ENCODE assay signal across 8 cellular contexts in genomic region chr9:136671646-136672430, GRCh38.
DNase-seq lines count a peak whose midpoint lies in the region; ATAC-seq and TF ChIP-seq lines count a peak whose summit lies in the region.

No MANE protein-coding gene starts in this region.

- no peaks in the 10 kb centered on the region for H3K4me1 ChIP-seq in HEK293 (ENCODE audit: control insufficient read depth, insufficient read depth, low read length)
- H3K4me1 ChIP-seq in effector memory CD4-positive, alpha-beta T cell (ENCODE audit: control insufficient read depth, insufficient read depth, low read length, poor library complexity, severe bottlenecking), result no peaks in the 10 kb centered on the region

- H3K4me3 ChIP-seq in HEK293 (ENCODE audit: low read depth, low read length), result no peak overlapping the region
- H3K4me3 ChIP-seq in epithelial cell of esophagus (ENCODE audit: low read length), result no peak overlapping the region
- H3K4me3 ChIP-seq in effector memory CD4-positive, alpha-beta T cell (ENCODE audit: insufficient read depth, low read depth, low read length, poor library complexity, severe bottlenecking), result no peak overlapping the region

- peaks cover 0 to 21% of the 10 kb centered on the region in 2 experiments; a peak in 1 of 3 replicates for H3K36me3 ChIP-seq in HEK293 (ENCODE audit: control insufficient read depth in 2 of 2, insufficient read depth in 1 of 2, low read length in 2 of 2)
- peaks cover 7% of the 10 kb centered on the region for H3K36me3 ChIP-seq in effector memory CD4-positive, alpha-beta T cell (ENCODE audit: control insufficient read depth, insufficient read depth, low read length)

- DNase-seq in AG09319 (ENCODE audit: extremely low read depth, low read depth), result no peak
- DNase-seq in activated CD4-positive, alpha-beta T cell treated with anti-CD3 and anti-CD28 coated beads for 48 hours, result peak; percentile 62
- no peak for DNase-seq in epithelial cell of esophagus (ENCODE audit: low read depth)
- peak; percentile 76 for DNase-seq in retina
- no peak for DNase-seq in effector memory CD4-positive, alpha-beta T cell
- no peak for DNase-seq in NCI-H446 (lab: John Stamatoyannopoulos, UW)

- CTCF ChIA-PET in HEK293 (lab: Yijun Ruan, JAX), result interaction anchor here (0.5 to 3.4 kb wide), 36 partner anchors 10 to 1025 kb away, joined by 3 to 60 read pairs (median 5); partner anchors contain the start of gene AGPAT2

- peaks cover under 1% of the 10 kb centered on the region for H3K27me3 ChIP-seq in effector memory CD4-positive, alpha-beta T cell (replicated peaks; ENCODE audit: control insufficient read depth, insufficient read depth, low read length, poor library complexity, severe bottlenecking)

- H3K9me3 ChIP-seq in HEK293 (ENCODE audit: control insufficient read depth, insufficient read depth, low read depth, low read length), result no peaks in the 10 kb centered on the region
- H3K9me3 ChIP-seq in effector memory CD4-positive, alpha-beta T cell (ENCODE audit: control insufficient read depth, low read length), result no peaks in the 10 kb centered on the region

- TF ChIP-seq CTCF in AG09319 (IDR thresholded peaks at IDR 0.05; ENCODE audit: low read depth, low read length) (peak; percentile 84), HEK293 (tag by site-specific recombination; IDR thresholded peaks at IDR 0.05) (peak; percentile 88), epithelial cell of esophagus (IDR thresholded peaks at IDR 0.05; ENCODE audit: insufficient read depth, low read depth, low read length, missing control alignments) (peak; percentile 77)

- ATAC-seq in HG03571 (IDR thresholded peaks at IDR 0.05; ENCODE audit: unreplicated experiment), result no peak

- POLR2A ChIA-PET in HEK293 (lab: Yijun Ruan, JAX), result interaction anchor here (0.6 to 2.5 kb wide), 11 partner anchors 8 to 529 kb away, joined by 3 to 18 read pairs (median 4); partner anchors contain the start of genes AGPAT2 and TPRN

- H3K27ac ChIP-seq in HEK293 (ENCODE audit: extremely low read depth, low read depth, low read length), result no peak overlapping the region
- H3K27ac ChIP-seq in effector memory CD4-positive, alpha-beta T cell (ENCODE audit: insufficient read depth, low read length, poor library complexity, severe bottlenecking), result no peak overlapping the region

TF ChIP-seq in HEK293, 187 proteins besides CTCF, POLR2A, EP300 and RAD21 (continues in another document):
- no peak for TF ChIP-seq ZNF747 (tag by site-specific recombination; IDR thresholded peaks at IDR 0.05)
- TF ChIP-seq IKZF3 (tag by site-specific recombination; IDR thresholded peaks at IDR 0.05), result peak; percentile 25; the same call in 1 of the 2 replicates
- TF ChIP-seq, protein P1, sequence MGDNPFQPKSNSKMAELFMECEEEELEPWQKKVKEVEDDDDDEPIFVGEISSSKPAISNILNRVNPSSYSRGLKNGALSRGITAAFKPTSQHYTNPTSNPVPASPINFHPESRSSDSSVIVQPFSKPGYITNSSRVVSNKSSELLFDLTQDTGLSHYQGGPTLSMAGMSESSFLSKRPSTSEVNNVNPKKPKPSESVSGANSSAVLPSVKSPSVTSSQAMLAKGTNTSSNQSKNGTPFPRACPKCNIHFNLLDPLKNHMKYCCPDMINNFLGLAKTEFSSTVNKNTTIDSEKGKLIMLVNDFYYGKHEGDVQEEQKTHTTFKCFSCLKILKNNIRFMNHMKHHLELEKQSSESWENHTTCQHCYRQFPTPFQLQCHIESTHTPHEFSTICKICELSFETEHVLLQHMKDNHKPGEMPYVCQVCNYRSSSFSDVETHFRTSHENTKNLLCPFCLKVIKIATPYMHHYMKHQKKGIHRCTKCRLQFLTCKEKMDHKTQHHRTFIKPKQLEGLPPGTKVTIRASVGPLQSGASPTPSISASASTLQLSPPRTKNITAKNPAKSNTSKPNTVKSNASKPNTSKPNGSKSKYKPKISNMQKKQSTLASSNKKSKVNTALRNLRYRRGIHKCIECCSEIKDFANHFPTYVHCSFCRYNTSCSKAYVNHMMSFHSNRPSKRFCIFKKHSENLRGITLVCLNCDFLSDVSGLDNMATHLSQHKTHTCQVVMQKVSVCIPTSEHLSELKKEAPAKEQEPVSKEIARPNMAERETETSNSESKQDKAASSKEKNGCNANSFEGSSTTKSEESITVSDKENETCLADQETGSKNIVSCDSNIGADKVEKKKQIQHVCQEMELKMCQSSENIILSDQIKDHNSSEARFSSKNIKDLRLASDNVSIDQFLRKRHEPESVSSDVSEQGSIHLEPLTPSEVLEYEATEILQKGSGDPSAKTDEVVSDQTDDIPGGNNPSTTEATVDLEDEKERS (tag by site-specific recombination; IDR thresholded peaks at IDR 0.05), result no peak
- no peak for TF ChIP-seq ZNF660 (tag by site-specific recombination; IDR thresholded peaks at IDR 0.05)
- no peak for TF ChIP-seq ZSCAN4 (tag by site-specific recombination; IDR thresholded peaks at IDR 0.05)
- no peak for TF ChIP-seq MZF1 (tag by site-specific recombination; IDR thresholded peaks at IDR 0.05; ENCODE audit: borderline replicate concordance)
- peak; percentile 54; the same call in 1 of the 2 replicates for TF ChIP-seq ZFHX2 (tag by site-specific recombination; conservative IDR thresholded peaks at IDR 0.05)
- no peak for TF ChIP-seq GFI1B (tag by site-specific recombination; IDR thresholded peaks at IDR 0.05)
- TF ChIP-seq WT1 (tag by site-specific recombination; IDR thresholded peaks at IDR 0.05), result 0 out of 2 replicates have a peak, but pooled peaks have one; percentile 19
- 0 out of 2 replicates have a peak, but pooled peaks have one; percentile 8 for TF ChIP-seq BCL11B (tag by site-specific recombination; IDR thresholded peaks at IDR 0.05; ENCODE audit: low read depth)
- TF ChIP-seq ZNF549 (tag by site-specific recombination; IDR thresholded peaks at IDR 0.05), result no peak
- TF ChIP-seq ZNF133 (tag by site-specific recombination; IDR thresholded peaks at IDR 0.05), result no peak
- TF ChIP-seq ZNF768 (tag by site-specific recombination; IDR thresholded peaks at IDR 0.05), result no peak
- TF ChIP-seq HIC1 (tag by site-specific recombination; IDR thresholded peaks at IDR 0.05), result no peak
- TF ChIP-seq ZNF223 (tag by site-specific recombination; IDR thresholded peaks at IDR 0.05), result no peak
- no peak for TF ChIP-seq ZNF23 (tag by site-specific recombination; IDR thresholded peaks at IDR 0.05; ENCODE audit: borderline replicate concordance)
- no peak for TF ChIP-seq ZNF626 (tag by site-specific recombination; IDR thresholded peaks at IDR 0.05)
- TF ChIP-seq, protein P2, sequence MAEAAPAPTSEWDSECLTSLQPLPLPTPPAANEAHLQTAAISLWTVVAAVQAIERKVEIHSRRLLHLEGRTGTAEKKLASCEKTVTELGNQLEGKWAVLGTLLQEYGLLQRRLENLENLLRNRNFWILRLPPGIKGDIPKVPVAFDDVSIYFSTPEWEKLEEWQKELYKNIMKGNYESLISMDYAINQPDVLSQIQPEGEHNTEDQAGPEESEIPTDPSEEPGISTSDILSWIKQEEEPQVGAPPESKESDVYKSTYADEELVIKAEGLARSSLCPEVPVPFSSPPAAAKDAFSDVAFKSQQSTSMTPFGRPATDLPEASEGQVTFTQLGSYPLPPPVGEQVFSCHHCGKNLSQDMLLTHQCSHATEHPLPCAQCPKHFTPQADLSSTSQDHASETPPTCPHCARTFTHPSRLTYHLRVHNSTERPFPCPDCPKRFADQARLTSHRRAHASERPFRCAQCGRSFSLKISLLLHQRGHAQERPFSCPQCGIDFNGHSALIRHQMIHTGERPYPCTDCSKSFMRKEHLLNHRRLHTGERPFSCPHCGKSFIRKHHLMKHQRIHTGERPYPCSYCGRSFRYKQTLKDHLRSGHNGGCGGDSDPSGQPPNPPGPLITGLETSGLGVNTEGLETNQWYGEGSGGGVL (tag by site-specific recombination; IDR thresholded peaks at IDR 0.05), result no peak
- no peak for TF ChIP-seq ZNF112 (tag by site-specific recombination; IDR thresholded peaks at IDR 0.05)
- TF ChIP-seq YY2 (tag by site-specific recombination; IDR thresholded peaks at IDR 0.05), result no peak
- TF ChIP-seq ZNF658 (tag by site-specific recombination; IDR thresholded peaks at IDR 0.05), result no peak
- TF ChIP-seq ZNF677 (tag by site-specific recombination; IDR thresholded peaks at IDR 0.05), result no peak
- TF ChIP-seq ZNF426 (tag by site-specific recombination; IDR thresholded peaks at IDR 0.05), result no peak
- no peak for TF ChIP-seq ZNF596 (tag by site-specific recombination; IDR thresholded peaks at IDR 0.05)
- TF ChIP-seq SALL2 (tag by site-specific recombination; IDR thresholded peaks at IDR 0.05; ENCODE audit: borderline replicate concordance), result no peak

Comparison
In these comparisons a context has a peak if more than half of its experiments do, and no peak if none do; other contexts are left out.
1. DNase-seq: peak in activated CD4-positive, alpha-beta T cell treated with anti-CD3 and anti-CD28 coated beads for 48 hours (single experiment) and retina (single experiment); none in AG09319 (single experiment), epithelial cell of esophagus (single experiment), effector memory CD4-positive, alpha-beta T cell (0 of 3) and NCI-H446 (0 of 2).
2. Peak in every context shown above with its lines, with median percentiles within 50 percentile points of each other: CTCF ChIP-seq.